Comparison of ENCODE assay signal across 36 cellular contexts in genomic region chr15:51388726-51389125, GRCh38. TPM values are rescaled to one million over a fixed set of nuclear protein-coding genes. Genes with fewer than 3 reads are reported as not detected.
"Had no signal": no experiment of that assay in that cellular context is flagged by ENCODE, and none has a peak within 500 bp of the region (broad histone marks: within the 10 kb centered on the region; RNA-seq: fewer than 3 reads in every experiment).

No MANE protein-coding gene starts in this region.

- H3K27me3 ChIP-seq: MG63 had no signal

- H3K4me3 ChIP-seq: MG63 had no signal

- H3K36me3 ChIP-seq: MG63 had no signal

- H3K9me3 ChIP-seq: MG63 had no signal

- DNase-seq: Karpas-422, Kasumi-1, MG63, MM.1S, MV-4-11, NCI-H1048, NCI-H1092, NCI-H1092 treated with DMSO at 0.1 percent for 48 hours, NCI-H1105, NCI-H1105 treated with DMSO at 0.1 percent for 48 hours, NCI-H1417, NCI-H1417 treated with DMSO at 0.1 percent for 48 hours, NCI-H1436, NCI-H1436 treated with DMSO at 0.1 percent for 48 hours, NCI-H146, NCI-H1694, NCI-H1694 treated with DMSO at 0.1 percent for 48 hours, NCI-H187, NCI-H187 treated with DMSO at 0.1 percent for 48 hours, NCI-H1930, NCI-H2029, NCI-H2029 treated with DMSO at 0.1 percent for 48 hours, NCI-H2081, NCI-H2081 treated with DMSO at 0.1 percent for 48 hours, NCI-H2107, NCI-H2171, NCI-H2171 treated with DMSO at 0.1 percent for 48 hours, NCI-H2227 treated with DMSO at 0.1 percent for 48 hours, NCI-H226, NCI-H345, NCI-H446, NCI-H446 treated with DMSO at 0.1 percent for 48 hours, NCI-H510A had no signal

- H3K27ac ChIP-seq: KMS-11 had no signal

RNA-seq across cellular contexts. Expression of gene GLDN, which starts 47.3 kb away (rescaled TPM):
- total RNA-seq: LHCN-M2, MCF 10A had no signal

RNA-seq across cellular contexts. Expression of gene CYP19A1, which starts 50.3 kb away (rescaled TPM):
- total RNA-seq: MCF 10A had no signal
